In the genomic region with DNA sequence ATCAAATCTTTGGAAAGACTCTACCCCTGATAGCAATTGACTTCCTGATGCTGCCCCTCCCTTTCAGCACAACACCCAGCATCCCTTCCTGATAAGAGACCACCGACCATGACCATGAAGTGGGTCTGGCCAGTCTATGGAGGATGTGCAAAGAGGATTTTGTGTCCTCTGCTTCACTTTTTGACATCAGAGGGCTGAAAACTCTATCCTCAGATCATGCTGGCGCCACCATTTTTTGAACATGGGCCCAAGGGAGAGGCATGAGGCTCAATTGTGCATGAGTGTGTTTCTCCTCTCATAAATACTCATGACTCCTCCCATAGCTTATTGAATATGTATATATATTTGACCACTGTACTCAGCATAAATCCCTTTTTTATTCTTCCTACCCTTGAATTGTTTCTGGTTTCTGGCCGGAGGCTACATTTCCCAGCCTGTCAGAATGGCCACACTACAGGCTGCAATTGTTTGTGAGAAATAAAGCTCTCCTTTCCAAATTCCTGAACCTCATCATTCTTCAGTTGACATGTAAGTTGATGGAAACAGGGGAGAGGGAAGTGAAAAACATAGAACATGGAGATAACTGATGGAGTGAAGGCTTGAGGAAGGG, we compare ENCODE assay signal across 6 cellular contexts.
"Had no signal": no experiment of that assay in that cellular context is flagged by ENCODE, and none has a peak within 500 bp of the region (broad histone marks: within the 10 kb centered on the region; RNA-seq: fewer than 3 reads in every experiment).

No MANE protein-coding gene starts in this region.

- H2AFZ ChIP-seq: GM23248 had no signal

- DNase-seq: GM23248, GOT3, H7, HCEC 1CT, IMR-90 had no signal

- H3K27ac ChIP-seq: GM23248 had no signal

- H3K4me3 ChIP-seq: GM23248, K562 had no signal

- ATAC-seq: K562 had no signal

- H3K9ac ChIP-seq: GM23248 had no signal
